28 cellular contexts compared by ENCODE assay signal in the genomic region with DNA sequence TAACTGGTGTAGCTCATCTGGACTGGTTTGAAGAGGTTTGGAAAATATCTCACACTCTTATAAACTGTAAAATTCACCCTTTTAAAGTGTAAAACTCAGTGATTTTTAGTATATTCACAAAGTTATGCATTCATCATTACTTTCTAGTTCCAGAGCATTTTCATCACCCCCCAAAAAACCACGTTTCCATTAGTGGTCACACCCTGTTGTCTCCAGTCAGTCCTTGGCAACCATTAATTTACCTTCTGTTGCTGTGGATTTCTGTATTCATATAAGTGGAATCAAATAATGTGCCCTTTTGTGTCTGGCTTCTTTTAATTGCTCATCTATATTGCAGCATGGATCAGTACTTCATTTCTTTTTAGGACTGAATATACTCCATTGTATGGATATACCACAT.
"Had no signal": no experiment of that assay in that cellular context is flagged by ENCODE, and none has a peak within 500 bp of the region (broad histone marks: within the 10 kb centered on the region; RNA-seq: fewer than 3 reads in every experiment).

No MANE protein-coding gene starts in this region.

- H3K4me3 Mint-ChIP-seq: stimulated activated naive CD8-positive, alpha-beta T cell treated with anti-CD3 and anti-CD28 coated beads, Interleukin-15, Interleukin-2, amounts not matched to agents 100 ng/mL and 50 ng/mL, for 24 hours; T-helper 17 cell had no signal

- H3K4me3 ChIP-seq: adrenal gland, ascending aorta, hepatocyte, lower lobe of right lung, pancreas, psoas muscle, right atrium auricular region, suprapubic skin, transverse colon, vagina had no signal

- H3K27me3 ChIP-seq: adrenal gland, ascending aorta, hepatocyte, pancreas, right atrium auricular region, suprapubic skin, transverse colon, vagina had no signal

- H3K36me3 ChIP-seq: adrenal gland, ascending aorta, lower lobe of right lung, pancreas, right atrium auricular region, suprapubic skin, transverse colon, vagina had no signal

- H3K27ac ChIP-seq: adrenal gland, ascending aorta, hepatocyte, lower lobe of right lung, pancreas, psoas muscle, right atrium auricular region, suprapubic skin, transverse colon, vagina had no signal

- DNase-seq: activated CD4-positive, alpha-beta T cell treated with anti-CD3 and anti-CD28 coated beads, Interleukin-2, amount 50 U/mL, for 1 hour; activated CD4-positive, CD25-positive, alpha-beta regulatory T cell; activated CD8-positive, alpha-beta memory T cell treated with anti-CD3 and anti-CD28 coated beads for 24 hours; activated CD8-positive, alpha-beta memory T cell treated with anti-CD3 and anti-CD28 coated beads, Interleukin-2, amount 50 U/mL, for 4 hours; activated effector memory CD4-positive, alpha-beta T cell treated with anti-CD3 and anti-CD28 coated beads, Interleukin-2, amount 50 U/mL, for 16 hours; activated naive CD4-positive, alpha-beta T cell treated with anti-CD3 and anti-CD28 coated beads, Interleukin-2, amount 50 U/mL, for 16 hours; adrenal gland; central memory CD4-positive, alpha-beta T cell; effector memory CD4-positive, alpha-beta T cell; glutamatergic neuron; immature natural killer cell; lower lobe of right lung; mesendoderm; naive thymus-derived CD8-positive, alpha-beta T cell; pancreas; psoas muscle; stimulated activated CD4-positive, alpha-beta T cell treated with anti-CD3 and anti-CD28 coated beads, Interleukin-4, amount 100 ng/mL, for 24 hours; SW 1271; T-helper 17 cell; transverse colon had no signal

- H3K27me3 Mint-ChIP-seq: naive thymus-derived CD8-positive, alpha-beta T cell; stimulated activated naive CD8-positive, alpha-beta T cell treated with anti-CD3 and anti-CD28 coated beads, Interleukin-15, Interleukin-2, amounts not matched to agents 100 ng/mL and 50 ng/mL, for 24 hours; T-helper 17 cell had no signal

- H3K9me3 Mint-ChIP-seq: immature natural killer cell had no signal

- H3K4me1 ChIP-seq: ascending aorta had no signal

- ATAC-seq: esophagus mucosa; left lobe of liver; lower lobe of right lung; naive thymus-derived CD8-positive, alpha-beta T cell; pancreas; psoas muscle; T-helper 17 cell had no signal

- H3K9me3 ChIP-seq: adrenal gland, ascending aorta, lower lobe of right lung, pancreas, psoas muscle, right atrium auricular region, suprapubic skin, transverse colon, vagina had no signal
